Comparison of ENCODE assay signal across 8 cellular contexts in the genomic region with DNA sequence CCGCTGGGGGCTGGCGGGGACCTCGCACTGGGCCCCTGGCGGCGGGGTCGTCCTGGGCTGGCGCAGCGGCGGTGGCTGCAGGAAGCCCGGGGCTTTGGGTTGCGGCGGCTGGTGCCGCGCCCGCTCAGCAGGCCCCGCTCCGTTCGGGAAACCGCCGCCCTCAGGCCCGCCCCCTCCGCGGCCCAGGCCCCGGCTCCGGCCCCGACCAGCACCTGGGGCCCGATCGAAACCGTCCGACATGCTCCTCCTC. TPM values are rescaled to one million over a fixed set of nuclear protein-coding genes. Genes with fewer than 3 reads are reported as not detected.
A peak's percentile ranks its signal among the peaks of the same experiment; 100 is the strongest.
DNase-seq lines count a peak whose midpoint lies in the region; ATAC-seq and TF ChIP-seq lines count a peak whose summit lies in the region.
"Not testable (repeated sequence)": the region's sequence is repeated elsewhere in the genome, so short reads cannot be mapped to it uniquely, and the experiment has no call there.

No MANE protein-coding gene starts in this region.

- H3K27me3 ChIP-seq in dorsolateral prefrontal cortex; parathyroid adenoma (ENCODE audit: control insufficient read depth, insufficient read depth, low read length); vagina: not testable (repeated sequence)

- not testable (repeated sequence) for TF ChIP-seq CTCF in HFF-Myc (IDR thresholded peaks at IDR 0.05; ENCODE audit: low read depth, low read length, missing control alignments); dorsolateral prefrontal cortex (IDR thresholded peaks at IDR 0.05 in 54 of 56, conservative IDR thresholded peaks at IDR 0.05 in 2 of 56; ENCODE audit: low read depth in 1 of 56, partially characterized antibody in 56 of 56); parathyroid adenoma (IDR thresholded peaks at IDR 0.05); vagina (IDR thresholded peaks at IDR 0.05)

- H3K9me3 ChIP-seq in parathyroid adenoma (ENCODE audit: control insufficient read depth, low read length); vagina: not testable (repeated sequence)

- H3K27me3 Mint-ChIP-seq in activated CD4-positive, alpha-beta T cell treated with anti-CD3 and anti-CD28 coated beads, Interleukin-2, amount 10 ng/mL, durations not matched to agents 24 days and 14 days: peaks cover 12% of the 10 kb centered on the region
- H3K27me3 Mint-ChIP-seq in immature natural killer cell (ENCODE audit: low read depth in 3 of 3): peaks cover 6 to 11% (median 9%) of the 10 kb centered on the region in 3 donors

- H3K4me2 ChIP-seq in parathyroid adenoma (ENCODE audit: low read length): peak overlapping the region; percentile 74

- not testable (repeated sequence) for TF ChIP-seq POLR2A in vagina (IDR thresholded peaks at IDR 0.05)

- not testable (repeated sequence) for H3K9me3 Mint-ChIP-seq in activated CD4-positive, alpha-beta T cell treated with anti-CD3 and anti-CD28 coated beads, Interleukin-2, amount 10 ng/mL, durations not matched to agents 24 days and 14 days; immature natural killer cell

- H3K36me3 Mint-ChIP-seq in activated CD4-positive, alpha-beta T cell treated with anti-CD3 and anti-CD28 coated beads, Interleukin-2, amount 10 ng/mL, durations not matched to agents 24 days and 14 days (ENCODE audit: low read depth); immature natural killer cell: not testable (repeated sequence)

- H3K4me3 ChIP-seq in HFF-Myc (replicated peaks; ENCODE audit: low read depth, low read length): peak overlapping the region; percentile 65
- peak overlapping the region; percentile 58 to 89 (median 81) for H3K4me3 ChIP-seq in dorsolateral prefrontal cortex
- H3K4me3 ChIP-seq in parathyroid adenoma (ENCODE audit: low read depth, low read length): peak overlapping the region; percentile 66
- peak overlapping the region; percentile 63 to 86 for H3K4me3 ChIP-seq in vagina

- peak overlapping the region; percentile 95 for H2AFZ ChIP-seq in parathyroid adenoma

- H3K27ac ChIP-seq in dorsolateral prefrontal cortex: peak overlapping the region; percentile 61 to 98 (median 93)
- H3K27ac ChIP-seq in parathyroid adenoma: peak overlapping the region; percentile 91
- H3K27ac ChIP-seq in vagina: peak overlapping the region; percentile 92

- ATAC-seq in GM18867 (IDR thresholded peaks at IDR 0.05; ENCODE audit: unreplicated experiment) (peak; percentile 94), HG03571 (IDR thresholded peaks at IDR 0.05; ENCODE audit: unreplicated experiment) (peak; percentile 90)

- DNase-seq in HFF-Myc (ENCODE audit: extremely low read depth, low read depth); activated CD4-positive, alpha-beta T cell treated with anti-CD3 and anti-CD28 coated beads, Interleukin-2, amount 10 ng/mL, durations not matched to agents 24 days and 14 days; dorsolateral prefrontal cortex; immature natural killer cell; vagina (ENCODE audit: extremely low spot score in 2 of 2): not testable (repeated sequence)

- peaks cover 12% of the 10 kb centered on the region for H3K4me1 Mint-ChIP-seq in activated CD4-positive, alpha-beta T cell treated with anti-CD3 and anti-CD28 coated beads, Interleukin-2, amount 10 ng/mL, durations not matched to agents 24 days and 14 days
- H3K4me1 Mint-ChIP-seq in immature natural killer cell: peaks cover 8 to 19% of the 10 kb centered on the region in 2 donors

- not testable (repeated sequence) for H3K36me3 ChIP-seq in parathyroid adenoma (ENCODE audit: control insufficient read depth, insufficient read depth, low read length)
- peaks cover 0 to 19% of the 10 kb centered on the region in 2 donors for H3K36me3 ChIP-seq in vagina

- peak overlapping the region; percentile 90 for H3K27ac Mint-ChIP-seq in activated CD4-positive, alpha-beta T cell treated with anti-CD3 and anti-CD28 coated beads, Interleukin-2, amount 10 ng/mL, durations not matched to agents 24 days and 14 days
- H3K27ac Mint-ChIP-seq in immature natural killer cell: peak overlapping the region in 2 of 6 donors; percentile 31 to 99

- intact Hi-C loops in activated CD4-positive, alpha-beta T cell treated with anti-CD3 and anti-CD28 coated beads, Interleukin-2, amount 10 ng/mL, durations not matched to agents 24 days and 14 days (cut with micrococcal nuclease): loop anchor here (1.0 to 10.0 kb wide), 8 partner anchors 41 to 606 kb away; a partner anchor contains a TSS
- intact Hi-C loops in dorsolateral prefrontal cortex (cut with DNase I): loop anchor here (2.0 to 5.0 kb wide), 4 partner anchors 39 to 74 kb away; a partner anchor contains a TSS
- intact Hi-C loops in vagina (cut with DNase I): not testable (repeated sequence)

- not testable (repeated sequence) for H3K4me1 ChIP-seq in parathyroid adenoma
- H3K4me1 ChIP-seq in vagina: peaks cover 44% of the 10 kb centered on the region

- H3K79me2 ChIP-seq in parathyroid adenoma: peaks cover 24% of the 10 kb centered on the region

- peak overlapping the region; percentile 91 for H3K4me3 Mint-ChIP-seq in activated CD4-positive, alpha-beta T cell treated with anti-CD3 and anti-CD28 coated beads, Interleukin-2, amount 10 ng/mL, durations not matched to agents 24 days and 14 days
- H3K4me3 Mint-ChIP-seq in immature natural killer cell: peak overlapping the region in 4 of 5 donors; percentile 90 to 99 (median 92)

- peak overlapping the region; percentile 84 for H3K9ac ChIP-seq in parathyroid adenoma

RNA-seq across cellular contexts. Expression of a gene that starts 0.3 kb away (rescaled TPM):
- 60.2 and 64.1 TPM in 2 replicates for total RNA-seq in activated CD4-positive, alpha-beta T cell treated with anti-CD3 and anti-CD28 coated beads, Interleukin-2, amount 10 ng/mL, durations not matched to agents 24 days and 14 days
- 10 to 100 TPM; 54.5 to 90.5 (median 70.5) TPM for total RNA-seq in dorsolateral prefrontal cortex
- 10 to 100 TPM; 28.4 to 30.3 (median 29.4) TPM for polyA plus RNA-seq in immature natural killer cell
- total RNA-seq in vagina: 67.0 TPM

RNA-seq across cellular contexts. Expression of a gene that starts 41.6 kb away (rescaled TPM):
- 6.8 and 8.7 TPM in 2 replicates for total RNA-seq in activated CD4-positive, alpha-beta T cell treated with anti-CD3 and anti-CD28 coated beads, Interleukin-2, amount 10 ng/mL, durations not matched to agents 24 days and 14 days
- total RNA-seq in dorsolateral prefrontal cortex (1 to 10 TPM in 119 of 120 experiments, under 1 TPM in 1; 0.89 to 7.7 (median 3.3) TPM), vagina (not detected)
- polyA plus RNA-seq in immature natural killer cell: 1 to 10 TPM; 1.3 to 3.3 (median 1.5) TPM

RNA-seq across cellular contexts. Expression of a gene that starts 46.4 kb away (rescaled TPM):
- total RNA-seq in activated CD4-positive, alpha-beta T cell treated with anti-CD3 and anti-CD28 coated beads, Interleukin-2, amount 10 ng/mL, durations not matched to agents 24 days and 14 days: 52.2 and 59.1 TPM in 2 replicates
- 100 to 1,000 TPM in 109 of 120 experiments, 10 to 100 TPM in 11; 79.8 to 197 (median 130) TPM for total RNA-seq in dorsolateral prefrontal cortex
- polyA plus RNA-seq in immature natural killer cell: 10 to 100 TPM; 49.5 to 78.0 (median 60.6) TPM
- total RNA-seq in vagina: 40.3 TPM
